In genomic region chrX:65668362-65669310, GRCh38 we compare ENCODE assay signal across 8 cellular contexts. TPM values are rescaled to one million over a fixed set of nuclear protein-coding genes. Genes with fewer than 3 reads are reported as not detected.
A peak's percentile ranks its signal among the peaks of the same experiment; 100 is the strongest.
DNase-seq lines count a peak whose midpoint lies in the region; ATAC-seq and TF ChIP-seq lines count a peak whose summit lies in the region.

No MANE protein-coding gene starts in this region.

- 16 to 52% (median 33%) methylated on average over 8 to 13 of the region's 13 CpGs for WGBS in adrenal gland, 4 donors

- H3K4me1 ChIP-seq in adrenal gland (replicated peaks in 1 of 2): peaks cover 5 to 41% of the 10 kb centered on the region in 2 donors

- peak; percentile 39 for DNase-seq in HS-27A (ENCODE audit: low read depth)
- DNase-seq in SW 1271 (lab: John Stamatoyannopoulos, UW): peak; percentile 47 to 58
- peak; percentile 47 to 81 (median 64) for DNase-seq in adrenal gland
- DNase-seq in left cardiac atrium: peak; percentile 70
- peak; percentile 44 for DNase-seq in pulmonary artery endothelial cell (ENCODE audit: low read depth, low spot score)
- DNase-seq in NCI-H1417 treated with DMSO at 0.1 percent for 48 hours (lab: John Stamatoyannopoulos, UW): no peak
- no peak for DNase-seq in inferior parietal cortex (ENCODE audit: extremely low spot score)

- ATAC-seq in GM18511 (IDR thresholded peaks at IDR 0.05; ENCODE audit: unreplicated experiment) (peak; percentile 53), left cardiac atrium (peak; percentile 78 to 84)

- peak in 1 of 2 donors; percentile 11 for TF ChIP-seq POLR2A in adrenal gland (IDR thresholded peaks at IDR 0.05)

- H3K4me3 ChIP-seq in adrenal gland: peak overlapping the region in 2 of 4 donors; percentile 37 to 78

- H3K27ac ChIP-seq in adrenal gland: peak overlapping the region; percentile 30 to 96 (median 88)

- H3K36me3 ChIP-seq in adrenal gland (replicated peaks in 1 of 2): no peaks in the 10 kb centered on the region

- no peak for TF ChIP-seq CTCF in adrenal gland (IDR thresholded peaks at IDR 0.05)

- peaks cover 4% of the 10 kb centered on the region for H3K27me3 ChIP-seq in adrenal gland

- H3K9me3 ChIP-seq in adrenal gland (replicated peaks in 1 of 3): no peaks in the 10 kb centered on the region

- intact Hi-C loops in adrenal gland (cut with DNase I) (no loop called here), left cardiac atrium (cut with DNase I) (loop anchor here in 1 of 2 donors (5.0 kb wide), 2 partner anchors 34 to 66 kb away; no protein-coding TSS in a partner anchor)

RNA-seq across cellular contexts. Expression of gene MSN, which starts 1.2 kb away (rescaled TPM):
- 100 to 1,000 TPM; 119 to 244 (median 193) TPM for total RNA-seq in adrenal gland
- 100 to 1,000 TPM in 2 of 3 donors, 10 to 100 TPM in 1; 81.7 to 197 (median 119) TPM for polyA plus RNA-seq in adrenal gland
- 100 to 1,000 TPM; 139 to 245 TPM for total RNA-seq in left cardiac atrium
- total RNA-seq in pulmonary artery endothelial cell: 509 and 653 TPM in 2 replicates

Comparison
In these comparisons a context has a peak if more than half of its experiments do, and no peak if none do; other contexts are left out.
1. DNase-seq: peak in HS-27A (single experiment), SW 1271 (2 of 2), adrenal gland (7 of 7), left cardiac atrium (single experiment) and pulmonary artery endothelial cell (single experiment); none in NCI-H1417 treated with DMSO at 0.1 percent for 48 hours (single experiment) and inferior parietal cortex (single experiment).